In genomic region chr11:67265633-67266423, GRCh38 we compare ENCODE assay signal across 1 cellular context.
TF ChIP-seq lines count a peak whose summit lies in the region.

No MANE protein-coding gene starts in this region.

TF ChIP-seq in K562, 482 proteins besides CTCF, POLR2A, EP300 and RAD21 (continued from another document and continues in another):
- peak; percentile 52; the same call in 1 of the 2 replicates for TF ChIP-seq DEAF1 (CRISPR knock-in tag; IDR thresholded peaks at IDR 0.05)
- TF ChIP-seq MAZ (CRISPR knock-in tag; conservative IDR thresholded peaks at IDR 0.05 in 1 of 2, IDR thresholded peaks at IDR 0.05 in 1 of 2) = peak; percentile 43 to 61; a peak in 3 of 4 replicates
- no peak for TF ChIP-seq NCOA4 (IDR thresholded peaks at IDR 0.05; ENCODE audit: partially characterized antibody)
- peak; percentile 40; the same call in 1 of the 2 replicates for TF ChIP-seq TFAP4 (CRISPR knock-in tag; IDR thresholded peaks at IDR 0.05; ENCODE audit: borderline replicate concordance)
- no peak for TF ChIP-seq LARP7 (IDR thresholded peaks at IDR 0.05)
- TF ChIP-seq ZNF644 (tag; IDR thresholded peaks at IDR 0.05; ENCODE audit: low read depth) = peak; percentile 53; the same call in 1 of the 2 replicates
- peak; percentile 43 for TF ChIP-seq FIP1L1 (IDR thresholded peaks at IDR 0.05; ENCODE audit: low read depth, low read length, poor library complexity, severe bottlenecking)
- TF ChIP-seq ARHGAP35 (IDR thresholded peaks at IDR 0.05; ENCODE audit: partially characterized antibody) = no peak
- 0 out of 2 replicates have a peak, but pooled peaks have one; percentile 14 for TF ChIP-seq ATF7 (IDR thresholded peaks at IDR 0.05)
- TF ChIP-seq NR1H2 (CRISPR knock-in tag; IDR thresholded peaks at IDR 0.05) = no peak
- peak; percentile 40; the same call in 1 of the 2 replicates for TF ChIP-seq BHLHE40 (IDR thresholded peaks at IDR 0.05; ENCODE audit: low read length)
- TF ChIP-seq HEY1 (CRISPR knock-in tag; IDR thresholded peaks at IDR 0.05; ENCODE audit: borderline replicate concordance) = no peak
- peak in 1 of 3 experiments; percentile 46; a peak in 1 of 6 replicates for TF ChIP-seq ZBTB11 (CRISPR knock-in tag; IDR thresholded peaks at IDR 0.05)
- TF ChIP-seq ZNF655 (CRISPR knock-in tag; IDR thresholded peaks at IDR 0.05) = no peak
- no peak for TF ChIP-seq BRCA1 (IDR thresholded peaks at IDR 0.05)
- no peak for TF ChIP-seq BRCA1 (CRISPR knock-in tag; IDR thresholded peaks at IDR 0.05)
- TF ChIP-seq SMAD4 (CRISPR knock-in tag; conservative IDR thresholded peaks at IDR 0.05) = peak; percentile 38; the same call in 1 of the 2 replicates
- peak; percentile 50; the same call in 1 of the 2 replicates for TF ChIP-seq HCFC1 (IDR thresholded peaks at IDR 0.05; ENCODE audit: low read depth, low read length)
- peak; percentile 14 for TF ChIP-seq CCNT2 (IDR thresholded peaks at IDR 0.05; ENCODE audit: borderline replicate concordance, extremely low read depth, insufficient read length, low read depth, low read length)
- TF ChIP-seq NRF1 (conservative IDR thresholded peaks at IDR 0.05 in 1 of 2, IDR thresholded peaks at IDR 0.05 in 1 of 2) = 0 out of 4 replicates have a peak, but pooled peaks of 1 of the 2 experiments have one; percentile 22
- TF ChIP-seq CREB1 (IDR thresholded peaks at IDR 0.05) = no peak
- peak; percentile 30; the same call in 1 of the 2 replicates for TF ChIP-seq CREB1 (CRISPR knock-in tag; IDR thresholded peaks at IDR 0.05)
- TF ChIP-seq KAT2B (IDR thresholded peaks at IDR 0.05; ENCODE audit: low read depth, low read length) = no peak
- TF ChIP-seq ZNF639 (CRISPR knock-in tag; conservative IDR thresholded peaks at IDR 0.05 in 1 of 2, IDR thresholded peaks at IDR 0.05 in 1 of 2) = 0 out of 4 replicates have a peak, but pooled peaks of 1 of the 2 experiments have one; percentile 80
- peak; percentile 30; the same call in 1 of the 2 replicates for TF ChIP-seq STAG1 (CRISPR knock-in tag; IDR thresholded peaks at IDR 0.05; ENCODE audit: borderline replicate concordance)
- TF ChIP-seq RCOR1 (IDR thresholded peaks at IDR 0.05; ENCODE audit: borderline replicate concordance in 1 of 2, low read depth in 2 of 2, low read length in 2 of 2) = peak in 1 of 2 experiments; percentile 29; a peak in 1 of 4 replicates
- no peak for TF ChIP-seq CBX8 (IDR thresholded peaks at IDR 0.05; ENCODE audit: borderline replicate concordance, extremely low read depth, low read depth, low read length, poor library complexity, severe bottlenecking)
- TF ChIP-seq SAP30 (IDR thresholded peaks at IDR 0.05; ENCODE audit: borderline replicate concordance, insufficient read depth, low read depth, low read length, poor library complexity, severe bottlenecking) = no peak
- TF ChIP-seq CREM (IDR thresholded peaks at IDR 0.05; ENCODE audit: low read depth) = peak; percentile 46
- TF ChIP-seq CBX2 (IDR thresholded peaks at IDR 0.05; ENCODE audit: insufficient read depth, low read length, poor library complexity, severe bottlenecking) = no peak
- TF ChIP-seq GMEB1 (CRISPR knock-in tag; IDR thresholded peaks at IDR 0.05) = peak; percentile 45; the same call in 1 of the 2 replicates
- 0 out of 2 replicates have a peak, but pooled peaks have one; percentile 19 for TF ChIP-seq MAX (CRISPR knock-in tag; IDR thresholded peaks at IDR 0.05)
- 0 out of 2 replicates have a peak, but pooled peaks have one; percentile 28 for TF ChIP-seq NR2C2 (CRISPR knock-in tag; IDR thresholded peaks at IDR 0.05)
- peak; percentile 77 for TF ChIP-seq NR2C2 (tag; IDR thresholded peaks at IDR 0.05)
- TF ChIP-seq NFE2L1 (tag; IDR thresholded peaks at IDR 0.05; ENCODE audit: borderline replicate concordance, low read depth) = no peak
- TF ChIP-seq HINFP (tag; conservative IDR thresholded peaks at IDR 0.05; ENCODE audit: low read depth) = no peak
- 0 out of 2 replicates have a peak, but pooled peaks have one; percentile 36 for TF ChIP-seq KAT7 (CRISPR knock-in tag; IDR thresholded peaks at IDR 0.05; ENCODE audit: borderline replicate concordance)
- TF ChIP-seq XRCC5 (IDR thresholded peaks at IDR 0.05; ENCODE audit: low read depth, low read length) = peak; percentile 48; the same call in 1 of the 2 replicates
- TF ChIP-seq CXXC5 (CRISPR knock-in tag; IDR thresholded peaks at IDR 0.05) = peak; percentile 65
- no peak for TF ChIP-seq MAFF (IDR thresholded peaks at IDR 0.05; ENCODE audit: low read length)
- TF ChIP-seq BRD9 (IDR thresholded peaks at IDR 0.05; ENCODE audit: low read depth, partially characterized antibody) = no peak
- peak; percentile 58 for TF ChIP-seq ZFX (CRISPR knock-in tag; IDR thresholded peaks at IDR 0.05)
- peak; percentile 13; the same call in 1 of the 2 replicates for TF ChIP-seq RBFOX2 (IDR thresholded peaks at IDR 0.05; ENCODE audit: low read depth, low read length)
- TF ChIP-seq GTF3C2 (IDR thresholded peaks at IDR 0.05; ENCODE audit: borderline replicate concordance, extremely low read depth, insufficient read length) = no peak
- TF ChIP-seq ZBTB43 (CRISPR knock-in tag; IDR thresholded peaks at IDR 0.05) = no peak
